In the genomic region with DNA sequence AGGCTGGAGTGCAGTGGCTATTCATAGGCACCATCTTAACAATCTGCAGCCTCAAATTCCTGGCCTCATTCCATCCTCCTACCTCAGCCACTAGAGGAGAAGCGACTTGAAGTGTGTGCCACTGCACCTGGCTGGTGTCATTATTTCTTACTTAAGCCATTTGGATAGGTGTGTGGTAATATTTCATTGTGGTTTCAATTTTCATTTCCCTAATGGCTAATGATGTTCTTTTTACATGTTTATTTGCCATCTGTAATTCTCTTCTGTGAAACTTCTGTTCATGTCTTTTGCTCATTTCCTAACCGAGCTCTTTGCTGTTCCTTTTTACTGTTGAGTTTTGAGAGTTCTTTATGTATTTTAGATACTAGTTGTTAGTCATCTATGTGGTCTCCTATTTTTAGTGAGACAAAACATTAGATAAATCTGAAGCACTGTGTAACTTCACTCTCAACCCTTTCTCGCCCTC, we compare ENCODE assay signal across 7 cellular contexts.
DNase-seq lines count a peak whose midpoint lies in the region; ATAC-seq and TF ChIP-seq lines count a peak whose summit lies in the region.

No MANE protein-coding gene starts in this region.

- no peaks in the 10 kb centered on the region for H3K9me2 ChIP-seq in Karpas-422 (replicated peaks; ENCODE audit: insufficient read depth, low read length)

- no peak overlapping the region for H3K4me3 ChIP-seq in Karpas-422 (ENCODE audit: low read length)
- no peak overlapping the region for H3K4me3 ChIP-seq in body of pancreas

- intact Hi-C loops in body of pancreas (cut with DNase I): no loop called here

- WGBS in body of pancreas, 2 donors: 57 to 78% methylated on average over 3 of the region's 3 CpGs

- peaks cover 81% of the 10 kb centered on the region for H3K79me2 ChIP-seq in Karpas-422 (ENCODE audit: low read length)

- no peaks in the 10 kb centered on the region for H4K20me1 ChIP-seq in Karpas-422 (ENCODE audit: insufficient read depth, low read depth, low read length)

- DNase-seq in Karpas-422 (peak; percentile 71), iris pigment epithelial cell (ENCODE audit: low read depth) (peak; percentile 19), NCI-H446 (lab: John Stamatoyannopoulos, UW) (no peak), HuH-7.5 (ENCODE audit: low spot score) (no peak), body of pancreas (no peak)

- no peak overlapping the region for H2AFZ ChIP-seq in Karpas-422 (ENCODE audit: low read length)

- H3K9me3 ChIP-seq in Karpas-422 (ENCODE audit: low read length) (no peaks in the 10 kb centered on the region), body of pancreas (no peaks in the 10 kb centered on the region)

- H3K27me3 ChIP-seq in Karpas-422 (ENCODE audit: low read length) (no peaks in the 10 kb centered on the region), body of pancreas (no peaks in the 10 kb centered on the region)

- H3K36me3 ChIP-seq in Karpas-422 (ENCODE audit: insufficient read depth, low read length): 0 out of 2 replicates have a peak, but pooled peaks cover 3% of the 10 kb centered on the region
- H3K36me3 ChIP-seq in body of pancreas (replicated peaks in 1 of 2; ENCODE audit: insufficient read depth in 1 of 2, low read depth in 2 of 2): no peaks in the 10 kb centered on the region

- no peak overlapping the region for H3K9ac ChIP-seq in Karpas-422 (ENCODE audit: low read length)

- peak overlapping the region; percentile 61 for H3K4me2 ChIP-seq in Karpas-422 (ENCODE audit: low read depth, low read length, poor library complexity, severe bottlenecking)

- peak overlapping the region; percentile 90 for H3K27ac ChIP-seq in Karpas-422 (ENCODE audit: low read length)
- H3K27ac ChIP-seq in body of pancreas: no peak overlapping the region

- ATAC-seq in GM18519 (IDR thresholded peaks at IDR 0.05; ENCODE audit: low FRiP score, unreplicated experiment) (peak; percentile 65), GM21528 (IDR thresholded peaks at IDR 0.05; ENCODE audit: low FRiP score, unreplicated experiment) (peak; percentile 62), body of pancreas (no peak)

- no peak for TF ChIP-seq POLR2A in body of pancreas (IDR thresholded peaks at IDR 0.05)

- TF ChIP-seq CTCF in body of pancreas (IDR thresholded peaks at IDR 0.05): no peak

- H3K4me1 ChIP-seq in Karpas-422 (ENCODE audit: low read length) (peaks cover 29% of the 10 kb centered on the region), body of pancreas (no peaks in the 10 kb centered on the region)

Comparison
In these comparisons a context has a peak if more than half of its experiments do, and no peak if none do; other contexts are left out.
1. DNase-seq: peak in Karpas-422 (single experiment) and iris pigment epithelial cell (single experiment); none in NCI-H446 (0 of 2), HuH-7.5 (single experiment) and body of pancreas (0 of 4).